ENCODE assay signal across 14 cellular contexts in genomic region chr14:104536942-104537612, GRCh38. TPM values are rescaled to one million over a fixed set of nuclear protein-coding genes. Genes with fewer than 3 reads are reported as not detected.
DNase-seq lines count a peak whose midpoint lies in the region; ATAC-seq and TF ChIP-seq lines count a peak whose summit lies in the region.
"Had no signal": no experiment of that assay in that cellular context is flagged by ENCODE, and none has a peak within 500 bp of the region (broad histone marks: within the 10 kb centered on the region; RNA-seq: fewer than 3 reads in every experiment).

No MANE protein-coding gene starts in this region.

- peak overlapping the region; percentile 41; the same call in 1 of the 2 replicates for H3K27ac ChIP-seq in C4-2B
- no peak overlapping the region for H3K27ac ChIP-seq in CD8-positive, alpha-beta T cell (ENCODE audit: low read depth, low read length)

- H3K27me3 ChIP-seq in CD8-positive, alpha-beta T cell (ENCODE audit: insufficient read depth, low read length) = no peaks in the 10 kb centered on the region

- H3K4me1 Mint-ChIP-seq in CD8-positive, alpha-beta T cell (ENCODE audit: low read depth) = no peaks in the 10 kb centered on the region

- no peak overlapping the region for H3K4me3 ChIP-seq in Jurkat, Clone E6-1 (ENCODE audit: low read length)
- no peak overlapping the region for H3K4me3 ChIP-seq in choroid plexus epithelial cell (ENCODE audit: low read depth, low read length)
- no peak overlapping the region for H3K4me3 ChIP-seq in CD8-positive, alpha-beta T cell (ENCODE audit: low read depth, low read length)

- H3K4me3 Mint-ChIP-seq in CD8-positive, alpha-beta T cell = no peak overlapping the region
- H3K4me3 Mint-ChIP-seq: activated CD4-positive, alpha-beta T cell treated with anti-CD3 and anti-CD28 coated beads for 36 hours had no signal

- no peaks in the 10 kb centered on the region for H3K4me1 ChIP-seq in CD8-positive, alpha-beta T cell (ENCODE audit: insufficient read depth, low read length)

- H3K27ac Mint-ChIP-seq in CD8-positive, alpha-beta T cell = no peak overlapping the region
- H3K27ac Mint-ChIP-seq: activated CD4-positive, alpha-beta T cell treated with anti-CD3 and anti-CD28 coated beads for 36 hours; CD4-positive, alpha-beta memory T cell had no signal

- CTCF ChIA-PET in CD8-positive, alpha-beta T cell (lab: Charles Lee) = no interaction called here

- H3K36me3 ChIP-seq in CD8-positive, alpha-beta T cell (ENCODE audit: insufficient read depth, low read length) = no peaks in the 10 kb centered on the region

- peak; percentile 22 for DNase-seq in Jurkat, Clone E6-1 (ENCODE audit: low read depth, low spot score)
- DNase-seq in choroid plexus epithelial cell (ENCODE audit: low read depth) (peak; percentile 73), mucosa of gallbladder (ENCODE audit: low spot score) (peak; percentile 42)
- DNase-seq in effector CD8-positive, alpha-beta T cell (lab: John Stamatoyannopoulos, UW) = no peak
- DNase-seq in CD8-positive, alpha-beta T cell = no peak
- DNase-seq: activated CD4-positive, alpha-beta T cell treated with anti-CD3 and anti-CD28 coated beads for 36 hours; activated gamma-delta T cell treated with Interleukin-2 at 50 U/mL for 16 hours; CD4-positive, alpha-beta memory T cell; NCI-H510A treated with DMSO at 0.1 percent for 48 hours; SIG-M5 had no signal

- intact Hi-C loops in CD8-positive, alpha-beta T cell (cut with DNase I, micrococcal nuclease) = no loop called here

- H3K9me3 Mint-ChIP-seq in CD8-positive, alpha-beta T cell = peaks cover 9% of the 10 kb centered on the region

- TF ChIP-seq CTCF in C4-2B (conservative IDR thresholded peaks at IDR 0.05) (no peak), choroid plexus epithelial cell (conservative IDR thresholded peaks at IDR 0.05; ENCODE audit: low read depth, low read length) (no peak)
- no peak for TF ChIP-seq CTCF in CD8-positive, alpha-beta T cell (IDR thresholded peaks at IDR 0.05)

- peaks cover 9% of the 10 kb centered on the region for H3K27me3 Mint-ChIP-seq in CD8-positive, alpha-beta T cell (ENCODE audit: low read depth)

- ATAC-seq in GM21723 (IDR thresholded peaks at IDR 0.05; ENCODE audit: unreplicated experiment) = no peak
- no peak for ATAC-seq in HG02981 (IDR thresholded peaks at IDR 0.05; ENCODE audit: unreplicated experiment)
- ATAC-seq in CD8-positive, alpha-beta T cell = no peak
- ATAC-seq: activated CD4-positive, alpha-beta T cell treated with anti-CD3 and anti-CD28 coated beads for 36 hours had no signal

- POLR2A ChIA-PET in CD8-positive, alpha-beta T cell (lab: Charles Lee) = no interaction called here

- H3K9me3 ChIP-seq in CD8-positive, alpha-beta T cell (ENCODE audit: low read length) = no peaks in the 10 kb centered on the region

- no peaks in the 10 kb centered on the region for H3K36me3 Mint-ChIP-seq in CD8-positive, alpha-beta T cell
- H3K36me3 Mint-ChIP-seq: CD4-positive, alpha-beta memory T cell had no signal

RNA-seq across cellular contexts. Expression of gene C14orf180, which starts 42.5 kb away (rescaled TPM):
- polyA plus RNA-seq in Jurkat, Clone E6-1 (2012; ENCODE audit: insufficient read depth, insufficient read length) = not detected
- 0.26 TPM for total RNA-seq in mucosa of gallbladder
- total RNA-seq in CD8-positive, alpha-beta T cell = not detected
- total RNA-seq: activated CD4-positive, alpha-beta T cell treated with anti-CD3 and anti-CD28 coated beads for 36 hours; CD4-positive, alpha-beta memory T cell; dermis microvascular lymphatic vessel endothelial cell had no signal
- polyA plus RNA-seq: CD4-positive, alpha-beta memory T cell had no signal

Comparison
In these comparisons a context has a peak if more than half of its experiments do, and no peak if none do; other contexts are left out.
1. DNase-seq: peak in Jurkat, Clone E6-1 (single experiment), choroid plexus epithelial cell (single experiment) and mucosa of gallbladder (single experiment); none in effector CD8-positive, alpha-beta T cell (single experiment) and CD8-positive, alpha-beta T cell (0 of 7).